1 cellular context compared by ENCODE assay signal in the genomic region with DNA sequence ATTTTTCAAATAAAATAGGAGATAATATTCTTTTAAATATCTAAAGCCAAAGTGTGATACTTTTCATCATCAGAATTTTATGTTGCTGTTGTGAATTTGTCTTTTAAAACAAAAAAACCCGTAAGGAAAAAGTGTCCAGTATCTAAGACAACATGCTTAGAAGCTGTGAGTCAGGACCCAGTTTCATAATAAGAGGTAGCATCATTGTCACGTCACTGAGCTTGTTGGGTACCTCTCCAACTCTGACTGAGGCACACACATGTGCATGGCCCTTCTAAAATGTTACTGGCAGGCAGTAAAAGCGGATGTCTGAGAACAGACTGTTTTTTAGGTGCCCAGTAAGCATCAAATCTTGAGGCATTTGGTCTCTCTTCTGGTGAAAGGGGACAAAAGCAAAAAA.
TF ChIP-seq lines count a peak whose summit lies in the region.

No MANE protein-coding gene starts in this region.

TF ChIP-seq in HepG2, 621 proteins besides CTCF, POLR2A, EP300 and RAD21:
- TF ChIP-seq NFE2L1 (CRISPR knock-in tag; IDR thresholded peaks at IDR 0.05; ENCODE audit: borderline replicate concordance) (no peak), FOXM1 (CRISPR knock-in tag; IDR thresholded peaks at IDR 0.05) (no peak)
- TF ChIP-seq, protein P1, sequence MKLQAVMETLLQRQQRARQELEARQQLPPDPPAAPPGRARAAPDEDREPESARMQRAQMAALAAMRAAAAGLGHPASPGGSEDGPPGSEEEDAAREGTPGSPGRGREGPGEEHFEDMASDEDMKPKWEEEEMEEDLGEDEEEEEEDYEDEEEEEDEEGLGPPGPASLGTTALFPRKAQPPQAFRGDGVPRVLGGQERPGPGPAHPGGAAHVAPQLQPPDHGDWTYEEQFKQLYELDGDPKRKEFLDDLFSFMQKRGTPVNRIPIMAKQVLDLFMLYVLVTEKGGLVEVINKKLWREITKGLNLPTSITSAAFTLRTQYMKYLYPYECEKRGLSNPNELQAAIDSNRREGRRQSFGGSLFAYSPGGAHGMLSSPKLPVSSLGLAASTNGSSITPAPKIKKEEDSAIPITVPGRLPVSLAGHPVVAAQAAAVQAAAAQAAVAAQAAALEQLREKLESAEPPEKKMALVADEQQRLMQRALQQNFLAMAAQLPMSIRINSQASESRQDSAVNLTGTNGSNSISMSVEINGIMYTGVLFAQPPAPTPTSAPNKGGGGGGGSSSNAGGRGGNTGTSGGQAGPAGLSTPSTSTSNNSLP (IDR thresholded peaks at IDR 0.05; ENCODE audit: low read depth, low read length) = no peak
- TF ChIP-seq, protein P2, sequence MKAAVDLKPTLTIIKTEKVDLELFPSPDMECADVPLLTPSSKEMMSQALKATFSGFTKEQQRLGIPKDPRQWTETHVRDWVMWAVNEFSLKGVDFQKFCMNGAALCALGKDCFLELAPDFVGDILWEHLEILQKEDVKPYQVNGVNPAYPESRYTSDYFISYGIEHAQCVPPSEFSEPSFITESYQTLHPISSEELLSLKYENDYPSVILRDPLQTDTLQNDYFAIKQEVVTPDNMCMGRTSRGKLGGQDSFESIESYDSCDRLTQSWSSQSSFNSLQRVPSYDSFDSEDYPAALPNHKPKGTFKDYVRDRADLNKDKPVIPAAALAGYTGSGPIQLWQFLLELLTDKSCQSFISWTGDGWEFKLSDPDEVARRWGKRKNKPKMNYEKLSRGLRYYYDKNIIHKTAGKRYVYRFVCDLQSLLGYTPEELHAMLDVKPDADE (CRISPR knock-in tag; IDR thresholded peaks at IDR 0.05) = no peak
